Comparison of ENCODE assay signal across 11 cellular contexts in the genomic region with DNA sequence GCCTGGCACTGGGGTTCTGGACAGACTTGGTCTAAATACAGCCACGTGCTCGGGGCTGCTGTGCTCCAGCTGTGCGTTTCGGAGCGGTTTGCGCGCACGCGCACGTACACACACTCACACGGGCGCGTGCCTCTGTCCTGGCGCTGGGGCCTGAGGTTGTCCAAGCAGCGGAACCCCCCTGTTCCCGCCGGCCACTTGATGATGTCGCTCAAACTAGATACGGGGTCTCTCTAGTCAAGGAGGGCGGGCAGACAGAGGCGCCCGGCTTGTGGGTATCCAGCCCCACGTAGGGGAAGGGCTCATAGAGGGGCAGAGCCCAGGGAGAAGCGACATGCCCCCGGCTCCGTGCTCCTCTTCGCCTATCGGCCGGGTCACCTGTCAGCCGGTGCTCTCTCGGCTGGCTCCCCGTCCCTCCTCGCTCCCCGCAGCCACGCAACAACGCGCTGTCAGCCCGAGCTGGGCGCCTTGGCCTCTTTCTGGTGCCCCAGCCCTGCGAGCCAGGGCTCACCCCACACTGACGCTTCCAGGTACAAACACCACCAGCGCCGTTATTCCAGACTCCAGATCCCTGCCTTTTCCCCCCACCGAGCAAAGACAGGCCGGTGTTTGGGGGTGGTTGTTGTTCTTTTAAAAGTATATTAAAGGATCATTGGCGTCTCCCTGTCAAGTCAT. TPM values are rescaled to one million over a fixed set of nuclear protein-coding genes. Genes with fewer than 3 reads are reported as not detected.
A peak's percentile ranks its signal among the peaks of the same experiment; 100 is the strongest.
DNase-seq lines count a peak whose midpoint lies in the region; ATAC-seq and TF ChIP-seq lines count a peak whose summit lies in the region.
"Had no signal": no experiment of that assay in that cellular context is flagged by ENCODE, and none has a peak within 500 bp of the region (broad histone marks: within the 10 kb centered on the region; RNA-seq: fewer than 3 reads in every experiment).

No MANE protein-coding gene starts in this region.

- no peaks in the 10 kb centered on the region for H3K36me3 Mint-ChIP-seq in IgD-negative memory B cell

- H3K27ac Mint-ChIP-seq in IgD-negative memory B cell, result peak overlapping the region; percentile 90 to 96 (median 95)

- TF ChIP-seq CTCF in fibroblast of lung (conservative IDR thresholded peaks at IDR 0.05 in 1 of 2, IDR thresholded peaks at IDR 0.05 in 1 of 2; ENCODE audit: low read depth in 1 of 2, low read length in 2 of 2) (no peak), Peyer's patch (IDR thresholded peaks at IDR 0.05) (no peak)

- H3K4me1 Mint-ChIP-seq in IgD-negative memory B cell, result peaks cover 6 to 18% (median 9%) of the 10 kb centered on the region in 3 donors

- ATAC-seq in HG03097 (IDR thresholded peaks at IDR 0.05; ENCODE audit: low FRiP score, unreplicated experiment), result no peak
- no peak for ATAC-seq in HG02588 (IDR thresholded peaks at IDR 0.05; ENCODE audit: unreplicated experiment)

- no peak overlapping the region for H3K9ac ChIP-seq in BLaER1
- no peak overlapping the region for H3K9ac ChIP-seq in fibroblast of lung (ENCODE audit: insufficient read depth, low read length)
- peak overlapping the region; percentile 90 for H3K9ac ChIP-seq in neuronal stem cell (ENCODE audit: low read depth, low read length, poor library complexity)

- H3K4ac ChIP-seq in neuronal stem cell (ENCODE audit: low read length), result no peak overlapping the region

- DNase-seq in fibroblast of lung (ENCODE audit: low read depth in 2 of 2), result no peak
- no peak for DNase-seq in neuronal stem cell (ENCODE audit: low spot score)
- DNase-seq in NCI-H2196 treated with DMSO at 0.1 percent for 48 hours (lab: John Stamatoyannopoulos, UW; ENCODE audit: unreplicated experiment), result no peak
- DNase-seq in Peyer's patch, result no peak
- DNase-seq: DMS 273 treated with DMSO at 0.1 percent for 48 hours, heart right ventricle, NCI-H1930 had no signal

- H2AK5ac ChIP-seq in neuronal stem cell (ENCODE audit: low read depth, low read length), result peak overlapping the region; percentile 48

- no peak overlapping the region for H3K23ac ChIP-seq in neuronal stem cell (ENCODE audit: low read depth, low read length, poor library complexity)

- no peak overlapping the region for H3K27ac ChIP-seq in BLaER1
- H3K27ac ChIP-seq in fibroblast of lung (ENCODE audit: insufficient read depth, low read length), result peak overlapping the region; percentile 43
- no peak overlapping the region for H3K27ac ChIP-seq in neuronal stem cell (replicated peaks; ENCODE audit: low read length)
- no peak overlapping the region for H3K27ac ChIP-seq in Peyer's patch
- H3K27ac ChIP-seq: heart right ventricle had no signal

- H3K4me1 ChIP-seq in BLaER1 (no peaks in the 10 kb centered on the region), fibroblast of lung (ENCODE audit: control insufficient read depth, extremely low read depth, insufficient read depth, low read length) (peaks cover 18% of the 10 kb centered on the region), neuronal stem cell (ENCODE audit: control insufficient read depth in 2 of 2, insufficient read depth in 1 of 2, low read depth in 1 of 2, low read length in 2 of 2) (peaks cover 28 to 48% of the 10 kb centered on the region in 2 donors), Peyer's patch (peaks cover 0 to 23% (median 0%) of the 10 kb centered on the region in 4 donors)

- H2BK12ac ChIP-seq in neuronal stem cell (ENCODE audit: low read length), result peak overlapping the region; percentile 86

- no peak overlapping the region for H3K4me2 ChIP-seq in BLaER1
- H3K4me2 ChIP-seq in fibroblast of lung (ENCODE audit: extremely low read depth, insufficient read depth, low read length), result peak overlapping the region; percentile 42
- H3K4me2 ChIP-seq in neuronal stem cell (ENCODE audit: insufficient read depth, low read length, poor library complexity, severe bottlenecking), result peak overlapping the region; percentile 94

- H3K27me3 ChIP-seq in BLaER1 (peaks cover 97% of the 10 kb centered on the region), fibroblast of lung (ENCODE audit: control insufficient read depth, insufficient read depth, low read length) (no peaks in the 10 kb centered on the region), neuronal stem cell (ENCODE audit: control insufficient read depth in 3 of 3, insufficient read depth in 3 of 3, low read depth in 1 of 3, low read length in 3 of 3) (peaks cover 0 to 45% (median 0%) of the 10 kb centered on the region in 3 experiments), Peyer's patch (peaks cover 0 to 14% of the 10 kb centered on the region in 2 donors)

- H3K79me1 ChIP-seq in neuronal stem cell (ENCODE audit: low read depth, low read length), result no peaks in the 10 kb centered on the region

- peaks cover 78% of the 10 kb centered on the region for H3K27me3 Mint-ChIP-seq in IgD-negative memory B cell

- H3K9me3 ChIP-seq in BLaER1 (peaks cover 47% of the 10 kb centered on the region), fibroblast of lung (ENCODE audit: control insufficient read depth, insufficient read depth, low read depth, low read length) (no peaks in the 10 kb centered on the region), neuronal stem cell (replicated peaks in 1 of 2; ENCODE audit: control insufficient read depth in 2 of 2, insufficient read depth in 1 of 2, low read depth in 1 of 2, low read length in 2 of 2) (peaks cover 0 to 43% of the 10 kb centered on the region in 2 donors), Peyer's patch (no peaks in the 10 kb centered on the region)
- H3K9me3 ChIP-seq: heart right ventricle had no signal

- peak overlapping the region; percentile 65 for H3K14ac ChIP-seq in neuronal stem cell (ENCODE audit: low read length)

- H3K9me3 Mint-ChIP-seq in IgD-negative memory B cell, result peaks cover 0 to 6% (median 0%) of the 10 kb centered on the region in 3 donors

- no peak overlapping the region for H2BK120ac ChIP-seq in neuronal stem cell (ENCODE audit: low read depth, low read length)

- WGBS in neuronal stem cell (ENCODE audit: extremely low coverage in 2 of 2, insufficient read length in 2 of 2, insufficient replicate concordance in 1 of 2), 2 donors, result no CpG with 5 or more reads among the region's 46 CpGs

- peak overlapping the region; percentile 25 for H2BK15ac ChIP-seq in neuronal stem cell (ENCODE audit: low read length)

- H3K4me3 ChIP-seq in BLaER1, result peak overlapping the region; percentile 13; the same call in 1 of the 2 replicates
- peak overlapping the region in 2 of 4 experiments; percentile 25 to 42 for H3K4me3 ChIP-seq in fibroblast of lung (replicated peaks in 1 of 4; ENCODE audit: control extremely low read depth in 1 of 4, insufficient read depth in 1 of 4, low read depth in 3 of 4, low read length in 4 of 4)
- H3K4me3 ChIP-seq in neuronal stem cell (ENCODE audit: low read length in 2 of 2), result peak overlapping the region in 1 of 2 donors; percentile 77
- no peak overlapping the region for H3K4me3 ChIP-seq in Peyer's patch

- H4K20me1 ChIP-seq in BLaER1 (peaks cover 45% of the 10 kb centered on the region), fibroblast of lung (ENCODE audit: control insufficient read depth, extremely low read depth, insufficient read depth, low read length) (no peaks in the 10 kb centered on the region)

- H3K79me2 ChIP-seq in fibroblast of lung (ENCODE audit: control insufficient read depth, insufficient read depth, low read length), result peaks cover 90% of the 10 kb centered on the region

- H3K4me3 Mint-ChIP-seq in IgD-negative memory B cell, result peak overlapping the region in 2 of 4 donors; percentile 43 to 79

- no peak for TF ChIP-seq POLR2A in Peyer's patch (IDR thresholded peaks at IDR 0.05)

- no peak overlapping the region for H2AFZ ChIP-seq in fibroblast of lung (ENCODE audit: low read length)
- H2AFZ ChIP-seq in neuronal stem cell (ENCODE audit: low read length), result no peak overlapping the region

- no peak overlapping the region for H4K8ac ChIP-seq in neuronal stem cell (ENCODE audit: low read depth, low read length)

- no peak overlapping the region for H2BK5ac ChIP-seq in neuronal stem cell (ENCODE audit: low read length)

- H3K18ac ChIP-seq in neuronal stem cell (ENCODE audit: low read length), result peak overlapping the region; percentile 96

- H4K91ac ChIP-seq in neuronal stem cell (ENCODE audit: low read depth, low read length, poor library complexity), result no peak overlapping the region

- H3K36me3 ChIP-seq in BLaER1, result no peaks in the 10 kb centered on the region
- H3K36me3 ChIP-seq in fibroblast of lung (ENCODE audit: control insufficient read depth, insufficient read depth, low read length), result peaks cover 2% of the 10 kb centered on the region
- H3K36me3 ChIP-seq in neuronal stem cell (replicated peaks in 1 of 2; ENCODE audit: control insufficient read depth in 2 of 2, insufficient read depth in 2 of 2, low read length in 2 of 2), result peaks cover 0 to 71% of the 10 kb centered on the region in 2 donors
- H3K36me3 ChIP-seq in Peyer's patch, result no peaks in the 10 kb centered on the region
- H3K36me3 ChIP-seq: heart right ventricle had no signal

RNA-seq across cellular contexts. Expression of a gene that starts 8.8 kb away (rescaled TPM):
- polyA plus RNA-seq in IgD-negative memory B cell (not detected), fibroblast of lung (22.4 and 29.6 TPM in 2 replicates)
- total RNA-seq in fibroblast of lung (33.6 and 44.6 TPM in 2 replicates), Peyer's patch (1 to 10 TPM in 3 of 4 donors, under 1 TPM in 1; 0.35 to 9.1 (median 3.2) TPM)
- 28.6 and 29.3 TPM in 2 replicates for polyA plus RNA-seq in fibroblast of lung (2012)
- 4.1 and 6.4 TPM in 2 replicates for polyA minus RNA-seq in fibroblast of lung (ENCODE audit: low replicate concordance)
- 12.0 TPM for polyA plus RNA-seq in neuronal stem cell (2013, experiment 1 of 2)
- polyA plus RNA-seq in neuronal stem cell (2013, experiment 2 of 2), result 12.9 TPM

RNA-seq across cellular contexts. Expression of a gene that starts 10.8 kb away (rescaled TPM):
- polyA plus RNA-seq in IgD-negative memory B cell, result not detected
- total RNA-seq in fibroblast of lung, result 63.7 and 90.8 TPM in 2 replicates
- 64.4 and 90.5 TPM in 2 replicates for polyA plus RNA-seq in fibroblast of lung
- 94.8 and 115 TPM in 2 replicates for polyA plus RNA-seq in fibroblast of lung (2012)
- polyA minus RNA-seq in fibroblast of lung (ENCODE audit: low replicate concordance), result 230 and 328 TPM in 2 replicates
- 63.6 TPM for polyA plus RNA-seq in neuronal stem cell (2013, experiment 1 of 2)
- polyA plus RNA-seq in neuronal stem cell (2013, experiment 2 of 2), result 66.2 TPM
- 10 to 100 TPM in 1 of 4 donors, 1 to 10 TPM in 3; 2.1 to 28.1 (median 7.0) TPM for total RNA-seq in Peyer's patch
